In genomic region chr17:40615295-40615988, GRCh38 we compare ENCODE assay signal across 9 cellular contexts. TPM values are rescaled to one million over a fixed set of nuclear protein-coding genes. Genes with fewer than 3 reads are reported as not detected.
DNase-seq lines count a peak whose midpoint lies in the region; ATAC-seq and TF ChIP-seq lines count a peak whose summit lies in the region.
"Had no signal": no experiment of that assay in that cellular context is flagged by ENCODE, and none has a peak within 500 bp of the region (broad histone marks: within the 10 kb centered on the region; RNA-seq: fewer than 3 reads in every experiment).

No MANE protein-coding gene starts in this region.

- no peak overlapping the region for H3K4me3 ChIP-seq in lower lobe of right lung
- H3K4me3 ChIP-seq: thoracic aorta had no signal

- H3K27ac ChIP-seq in lower lobe of right lung: no peak overlapping the region
- H3K27ac ChIP-seq: thoracic aorta had no signal

- no peaks in the 10 kb centered on the region for H3K36me3 ChIP-seq in lower lobe of right lung
- H3K36me3 ChIP-seq: thoracic aorta had no signal

- no peaks in the 10 kb centered on the region for H3K36me3 Mint-ChIP-seq in CD14-positive monocyte

- H3K27me3 ChIP-seq in lower lobe of right lung (ENCODE audit: low read depth): no peaks in the 10 kb centered on the region

- peaks cover 28% of the 10 kb centered on the region for H3K4me1 Mint-ChIP-seq in CD14-positive monocyte

- ATAC-seq in GM19467 (IDR thresholded peaks at IDR 0.05; ENCODE audit: unreplicated experiment) (peak; percentile 56), HG03457 (IDR thresholded peaks at IDR 0.05; ENCODE audit: unreplicated experiment) (peak; percentile 57), lower lobe of right lung (peak; percentile 51 to 58)

- intact Hi-C loops in lower lobe of right lung (cut with DNase I) (no loop called here), CD14-positive monocyte (cut with micrococcal nuclease) (no loop called here)

- H3K27ac Mint-ChIP-seq in CD14-positive monocyte: peak overlapping the region in 2 of 7 donors; percentile 48 to 51

- DNase-seq in NCI-H2107 treated with DMSO at 0.1 percent for 48 hours (lab: John Stamatoyannopoulos, UW; ENCODE audit: unreplicated experiment) (peak; percentile 34), NCI-H2107 (lab: John Stamatoyannopoulos, UW) (no peak), RKO (ENCODE audit: low spot score) (peak; percentile 64), cerebellum (ENCODE audit: low spot score) (peak; percentile 69), lower lobe of right lung (no peak), CD14-positive monocyte (ENCODE audit: low spot score) (no peak)

- peak; percentile 40 for TF ChIP-seq CTCF in lower lobe of right lung (IDR thresholded peaks at IDR 0.05)
- TF ChIP-seq CTCF in CD14-positive monocyte (IDR thresholded peaks at IDR 0.05): no peak

- H3K4me3 Mint-ChIP-seq in CD14-positive monocyte: no peak overlapping the region

- H3K9me3 ChIP-seq in lower lobe of right lung: no peaks in the 10 kb centered on the region
- H3K9me3 ChIP-seq: thoracic aorta had no signal

- H3K9me3 Mint-ChIP-seq in CD14-positive monocyte: no peaks in the 10 kb centered on the region

- H3K4me1 ChIP-seq in lower lobe of right lung: peaks cover 26% of the 10 kb centered on the region

- H3K27me3 Mint-ChIP-seq in CD14-positive monocyte (ENCODE audit: low read depth in 3 of 3): peaks cover 13 to 25% (median 19%) of the 10 kb centered on the region in 3 donors

RNA-seq across cellular contexts. Expression of gene SMARCE1, which starts 32.2 kb away (rescaled TPM):
- total RNA-seq in cerebellum (105 TPM), lower lobe of right lung (83.6 TPM)
- 100 to 1,000 TPM; 119 to 127 TPM for polyA plus RNA-seq in CD14-positive monocyte

RNA-seq across cellular contexts. Expression of gene KRT222, which starts 49.5 kb away (rescaled TPM):
- total RNA-seq in cerebellum (17.6 TPM), lower lobe of right lung (1.3 TPM)
- polyA plus RNA-seq in CD14-positive monocyte: not detected

RNA-seq across cellular contexts. Expression of gene CCR7, which starts 50.2 kb away (rescaled TPM):
- total RNA-seq in cerebellum: not detected
- 2.2 TPM for total RNA-seq in lower lobe of right lung
- 1 to 10 TPM; 1.2 to 2.1 TPM for polyA plus RNA-seq in CD14-positive monocyte
- total RNA-seq: thoracic aorta had no signal

Comparison
In these comparisons a context has a peak if more than half of its experiments do, and no peak if none do; other contexts are left out.
1. DNase-seq: peak in NCI-H2107 treated with DMSO at 0.1 percent for 48 hours (single experiment), RKO (single experiment) and cerebellum (single experiment); none in NCI-H2107 (single experiment), lower lobe of right lung (single experiment) and CD14-positive monocyte (single experiment).
2. Peak in every context shown above with its lines, with median percentiles within 50 percentile points of each other: ATAC-seq.